11 cellular contexts compared by ENCODE assay signal in the genomic region with DNA sequence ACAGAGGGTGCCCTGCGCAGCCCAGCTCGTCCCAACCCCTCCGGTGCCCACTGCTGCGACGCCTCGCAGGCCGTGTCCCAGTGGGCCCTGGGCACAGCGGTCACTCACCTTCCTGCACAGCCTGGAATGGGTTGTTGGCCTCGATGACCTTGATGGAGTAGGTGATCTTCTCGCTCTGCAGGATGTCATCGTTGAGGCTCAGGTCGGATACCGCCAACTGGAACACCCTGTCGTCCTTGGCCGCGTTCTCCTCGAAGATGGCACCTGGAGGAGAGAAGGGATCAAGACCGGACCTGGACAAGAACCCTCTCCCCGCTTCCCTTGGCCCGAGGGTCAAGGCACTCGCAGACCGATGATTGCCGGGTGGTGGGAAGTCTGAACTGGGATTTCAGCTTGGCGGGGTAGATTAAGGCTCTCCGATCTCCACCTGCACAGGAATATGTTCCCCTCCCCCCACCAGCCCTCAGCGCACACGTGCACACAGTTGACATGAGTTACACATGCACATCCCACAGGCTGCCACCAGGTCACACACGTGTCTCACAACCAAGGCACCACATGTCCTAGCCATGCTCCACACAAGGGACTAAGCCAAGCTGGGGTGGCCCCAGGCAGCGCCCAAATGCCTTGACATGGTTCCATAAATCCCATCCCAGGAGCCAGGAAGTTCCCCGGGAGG. TPM values are rescaled to one million over a fixed set of nuclear protein-coding genes. Genes with fewer than 3 reads are reported as not detected.
A peak's percentile ranks its signal among the peaks of the same experiment; 100 is the strongest.
DNase-seq lines count a peak whose midpoint lies in the region; ATAC-seq, FAIRE-seq and TF ChIP-seq lines count a peak whose summit lies in the region.
"Had no signal": no experiment of that assay in that cellular context is flagged by ENCODE, and none has a peak within 500 bp of the region (broad histone marks: within the 10 kb centered on the region; RNA-seq: fewer than 3 reads in every experiment).

No MANE protein-coding gene starts in this region.

- no peak for FAIRE-seq in kidney (lab: Jason Lieb, UNC)

- TF ChIP-seq CTCF in OCI-LY7 (conservative IDR thresholded peaks at IDR 0.05; ENCODE audit: low read length) (no peak), kidney (IDR thresholded peaks at IDR 0.05; ENCODE audit: borderline replicate concordance, extremely low read depth, insufficient read depth) (no peak), spleen (IDR thresholded peaks at IDR 0.05 in 8 of 11, conservative IDR thresholded peaks at IDR 0.05 in 3 of 11) (no peak)

- H3K9me2 ChIP-seq in OCI-LY7 (ENCODE audit: insufficient read depth, low read length): no peaks in the 10 kb centered on the region

- no peak overlapping the region for H3K4me3 Mint-ChIP-seq in activated T-cell treated with anti-CD3 and anti-CD28 coated beads, Interleukin-2, amount 50 U/mL, for 24 hours
- H3K4me3 Mint-ChIP-seq in activated T-cell treated with anti-CD3 and anti-CD28 coated beads, Interleukin-2, amount 50 U/mL, for 72 hours: peak overlapping the region in 1 of 2 donors; percentile 29
- H3K4me3 Mint-ChIP-seq: activated T-cell treated with anti-CD3 and anti-CD28 coated beads, Interleukin-2, amount 50 U/mL, for 4 hours; T-helper 1 cell treated with Interleukin-12 subunit alpha and Interleukin-12 subunit beta and Interleukin-4 antibody, amounts not matched to agents 30 μg/mL and 1 μg/mL, for 36 hours had no signal

- no peak for ATAC-seq in activated T-cell treated with anti-CD3 and anti-CD28 coated beads, Interleukin-2, amount 50 U/mL, for 72 hours (replicated peaks in 1 of 2)
- ATAC-seq: activated T-cell treated with anti-CD3 and anti-CD28 coated beads, Interleukin-2, amount 50 U/mL, for 4 hours had no signal

- WGBS in spleen, 5 donors: 14 to 23% (median 20%) methylated on average over 24 to 30 of the region's 30 CpGs

- H3K27ac Mint-ChIP-seq in activated T-cell treated with anti-CD3 and anti-CD28 coated beads, Interleukin-2, amount 50 U/mL, for 24 hours: no peak overlapping the region
- H3K27ac Mint-ChIP-seq in activated T-cell treated with anti-CD3 and anti-CD28 coated beads, Interleukin-2, amount 50 U/mL, for 72 hours: no peak overlapping the region
- H3K27ac Mint-ChIP-seq: T-helper 1 cell treated with Interleukin-12 subunit alpha and Interleukin-12 subunit beta and Interleukin-4 antibody, amounts not matched to agents 30 μg/mL and 1 μg/mL, for 36 hours had no signal

- intact Hi-C loops in OCI-LY7 (cut with micrococcal nuclease; ENCODE audit: unreplicated experiment) (no loop called here), kidney (cut with DNase I) (no loop called here), spleen (cut with DNase I; ENCODE audit: low total_unique reads) (no loop called here)

- H3K4me1 Mint-ChIP-seq in activated T-cell treated with anti-CD3 and anti-CD28 coated beads, Interleukin-2, amount 50 U/mL, for 24 hours (ENCODE audit: low read depth): peaks cover 20% of the 10 kb centered on the region
- peaks cover 15% of the 10 kb centered on the region for H3K4me1 Mint-ChIP-seq in activated T-cell treated with anti-CD3 and anti-CD28 coated beads, Interleukin-2, amount 50 U/mL, for 72 hours (ENCODE audit: low read depth)

- no peak for TF ChIP-seq POLR2A in spleen (IDR thresholded peaks at IDR 0.05)

- H3K9me3 Mint-ChIP-seq in activated T-cell treated with anti-CD3 and anti-CD28 coated beads, Interleukin-2, amount 50 U/mL, for 24 hours: no peaks in the 10 kb centered on the region
- H3K9me3 Mint-ChIP-seq in activated T-cell treated with anti-CD3 and anti-CD28 coated beads, Interleukin-2, amount 50 U/mL, for 72 hours: no peaks in the 10 kb centered on the region
- H3K9me3 Mint-ChIP-seq: activated T-cell treated with anti-CD3 and anti-CD28 coated beads, Interleukin-2, amount 50 U/mL, for 4 hours; T-helper 1 cell treated with Interleukin-12 subunit alpha and Interleukin-12 subunit beta and Interleukin-4 antibody, amounts not matched to agents 30 μg/mL and 1 μg/mL, for 36 hours had no signal

- no peaks in the 10 kb centered on the region for H3K36me3 Mint-ChIP-seq in activated T-cell treated with anti-CD3 and anti-CD28 coated beads, Interleukin-2, amount 50 U/mL, for 24 hours (ENCODE audit: low read depth)
- H3K36me3 Mint-ChIP-seq in activated T-cell treated with anti-CD3 and anti-CD28 coated beads, Interleukin-2, amount 50 U/mL, for 72 hours (ENCODE audit: insufficient read depth in 2 of 2): peaks cover 2 to 3% of the 10 kb centered on the region in 2 donors

- H3K27ac ChIP-seq in OCI-LY7 (ENCODE audit: low read depth, low read length, poor library complexity, severe bottlenecking) (no peak overlapping the region), kidney (ENCODE audit: low read depth in 2 of 2, low read length in 2 of 2) (no peak overlapping the region), spleen (no peak overlapping the region)
- H3K27ac ChIP-seq: neutrophil had no signal

- H3K79me2 ChIP-seq in OCI-LY7 (ENCODE audit: insufficient read depth, low read depth, low read length): no peaks in the 10 kb centered on the region

- H3K27me3 Mint-ChIP-seq in activated T-cell treated with anti-CD3 and anti-CD28 coated beads, Interleukin-2, amount 50 U/mL, for 24 hours: peaks cover 62% of the 10 kb centered on the region
- peaks cover 68% of the 10 kb centered on the region for H3K27me3 Mint-ChIP-seq in activated T-cell treated with anti-CD3 and anti-CD28 coated beads, Interleukin-2, amount 50 U/mL, for 72 hours (ENCODE audit: low read depth)

- POLR2A ChIA-PET in OCI-LY7 (lab: Charles Lee): interaction anchor here (1.1 kb wide), 1 partner anchor 27 kb away, joined by 3 read pairs; no protein-coding TSS in a partner anchor

- peak; percentile 37 for DNase-seq in activated T-cell treated with anti-CD3 and anti-CD28 coated beads, Interleukin-2, amount 50 U/mL, for 24 hours
- no peak for DNase-seq in activated T-cell treated with anti-CD3 and anti-CD28 coated beads, Interleukin-2, amount 50 U/mL, for 72 hours
- DNase-seq in OCI-LY7 (ENCODE audit: low spot score) (peak; percentile 32), kidney (peak; percentile 59), spleen (peak; percentile 71), NCI-H2107 treated with DMSO at 0.1 percent for 48 hours (lab: John Stamatoyannopoulos, UW; ENCODE audit: unreplicated experiment) (no peak)
- no peak for DNase-seq in activated CD4-positive, alpha-beta T cell treated with anti-CD3 and anti-CD28 coated beads, Interleukin-2, amount 50 U/mL, for 4 hours
- DNase-seq in NK-92 treated with Interleukin-12 subunit alpha and Interleukin-12 subunit beta, amount 100 ng/mL, for 24 hours (lab: John Stamatoyannopoulos, UW): no peak
- DNase-seq: activated T-cell treated with anti-CD3 and anti-CD28 coated beads, Interleukin-2, amount 50 U/mL, for 4 hours had no signal

- no peaks in the 10 kb centered on the region for H3K36me3 ChIP-seq in OCI-LY7 (ENCODE audit: insufficient read depth, low read length)
- H3K36me3 ChIP-seq in kidney (ENCODE audit: control insufficient read depth in 1 of 2, insufficient read depth in 2 of 2, low read length in 2 of 2): no peaks in the 10 kb centered on the region
- H3K36me3 ChIP-seq in spleen: no peaks in the 10 kb centered on the region
- H3K36me3 ChIP-seq: neutrophil had no signal

- peaks cover 13 to 73% (median 58%) of the 10 kb centered on the region in 7 donors for H3K27me3 ChIP-seq in spleen (replicated peaks in 1 of 7)

- H4K20me1 ChIP-seq in OCI-LY7 (ENCODE audit: insufficient read depth, low read length): no peaks in the 10 kb centered on the region

- CTCF ChIA-PET in OCI-LY7 (lab: Charles Lee; ENCODE audit: unreplicated experiment): interaction anchor here (0.7 kb wide), 1 partner anchor 15 kb away, joined by 5 read pairs; no protein-coding TSS in a partner anchor

- no peak overlapping the region for H2AFZ ChIP-seq in OCI-LY7 (ENCODE audit: low read length)

- no peak overlapping the region for H3K4me3 ChIP-seq in OCI-LY7 (ENCODE audit: low read depth, low read length, poor library complexity, severe bottlenecking)
- H3K4me3 ChIP-seq in kidney (ENCODE audit: low read length in 2 of 2): no peak overlapping the region
- peak overlapping the region in 4 of 8 donors; percentile 5 to 49 (median 14) for H3K4me3 ChIP-seq in spleen

- H3K4me2 ChIP-seq in OCI-LY7 (ENCODE audit: low read length): no peak overlapping the region

- H3K9ac ChIP-seq in kidney (ENCODE audit: low read length in 2 of 2): no peak overlapping the region

- no TSS peak for BruUV-seq in OCI-LY7 (replicated peaks; lab: Mats Ljungman, UMichigan)

- H3K9me3 ChIP-seq in OCI-LY7 (ENCODE audit: low read length): no peaks in the 10 kb centered on the region
- H3K9me3 ChIP-seq in kidney (ENCODE audit: control insufficient read depth in 1 of 2, low read length in 2 of 2): no peaks in the 10 kb centered on the region
- H3K9me3 ChIP-seq in spleen: no peaks in the 10 kb centered on the region
- H3K9me3 ChIP-seq: neutrophil had no signal

- peaks cover 9% of the 10 kb centered on the region for H3K4me1 ChIP-seq in OCI-LY7 (ENCODE audit: insufficient read depth, low read length, poor library complexity, severe bottlenecking)
- peaks cover 0 to 14% of the 10 kb centered on the region in 2 donors for H3K4me1 ChIP-seq in kidney (ENCODE audit: control insufficient read depth in 1 of 2, insufficient read depth in 1 of 2, low read depth in 1 of 2, low read length in 2 of 2)
- H3K4me1 ChIP-seq in spleen: peaks cover 21 to 58% (median 47%) of the 10 kb centered on the region in 6 donors

RNA-seq across cellular contexts. Expression of a gene that starts 2.6 kb away (rescaled TPM):
- not detected for total RNA-seq in activated T-cell treated with anti-CD3 and anti-CD28 coated beads, Interleukin-2, amount 50 U/mL, for 72 hours
- total RNA-seq in OCI-LY7 (2014; rRNA removed; shearing (Covaris generic)): 0.75 and 1.6 TPM in 2 replicates
- total RNA-seq in OCI-LY7 (2022) (3.1 and 3.7 TPM in 2 replicates), kidney (1.4 TPM), spleen (under 1 TPM in 4 of 7 donors, not detected in 3; 0.10 to 0.42 (median 0.17) TPM)
- polyA plus RNA-seq in kidney (ENCODE audit: insufficient read depth, low read depth, low replicate concordance) (0.37 TPM), spleen (under 1 TPM in 2 of 3 donors, not detected in 1; 0.06 to 0.18 TPM)
- total RNA-seq: activated T-cell treated with anti-CD3 and anti-CD28 coated beads, Interleukin-2, amount 50 U/mL, for 4 hours had no signal

Comparison
In these comparisons a context has a peak if more than half of its experiments do, and no peak if none do; other contexts are left out.
1. DNase-seq: peak in activated T-cell treated with anti-CD3 and anti-CD28 coated beads, Interleukin-2, amount 50 U/mL, for 24 hours (single experiment), OCI-LY7 (single experiment), kidney (single experiment) and spleen (single experiment); none in activated T-cell treated with anti-CD3 and anti-CD28 coated beads, Interleukin-2, amount 50 U/mL, for 72 hours (0 of 2), NCI-H2107 treated with DMSO at 0.1 percent for 48 hours (single experiment), activated CD4-positive, alpha-beta T cell treated with anti-CD3 and anti-CD28 coated beads, Interleukin-2, amount 50 U/mL, for 4 hours (0 of 2) and NK-92 treated with Interleukin-12 subunit alpha and Interleukin-12 subunit beta, amount 100 ng/mL, for 24 hours (single experiment).